26 cellular contexts compared by ENCODE assay signal in the genomic region with DNA sequence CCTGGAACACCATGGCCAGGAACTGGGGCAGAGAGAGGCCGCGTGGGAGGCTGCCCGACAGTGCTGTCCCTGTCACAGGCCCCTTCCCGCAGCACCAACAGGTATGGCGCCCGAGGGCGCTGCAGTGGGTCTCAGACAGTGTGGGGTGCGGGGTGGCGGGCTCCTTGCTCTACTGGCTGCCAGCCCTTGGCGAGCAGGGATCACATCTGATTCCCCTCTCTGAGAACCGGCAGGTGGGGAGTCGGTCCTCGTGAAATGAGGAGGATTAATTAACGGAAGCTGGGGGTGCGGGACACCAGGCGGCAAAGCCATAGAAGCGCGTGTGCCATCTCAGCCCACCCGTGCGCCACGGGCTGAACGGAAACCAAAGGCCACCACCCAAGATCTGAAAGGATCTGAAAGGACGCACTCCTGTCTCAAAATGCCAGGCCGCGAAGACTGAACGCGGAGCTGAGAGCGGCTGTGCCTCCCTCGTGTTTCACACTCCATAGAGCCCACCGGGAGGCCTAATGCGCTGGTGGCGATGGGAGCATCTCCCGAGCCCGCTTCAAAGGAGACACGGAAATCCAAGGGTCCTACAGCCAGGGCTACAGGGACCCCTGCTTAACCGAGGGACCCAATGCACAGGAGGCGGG. TPM values are rescaled to one million over a fixed set of nuclear protein-coding genes. Genes with fewer than 3 reads are reported as not detected.
"Had no signal": no experiment of that assay in that cellular context is flagged by ENCODE, and none has a peak within 500 bp of the region (broad histone marks: within the 10 kb centered on the region; RNA-seq: fewer than 3 reads in every experiment).

No MANE protein-coding gene starts in this region.

- H3K4me3 ChIP-seq: colonic mucosa, esophagus muscularis mucosa, gastroesophageal sphincter, heart right ventricle, left ventricle myocardium inferior, lower lobe of right lung, mucosa of descending colon had no signal

- H3K4me3 Mint-ChIP-seq: dendritic cell treated with granulocyte-macrophage colony-stimulating factor and Interleukin-4, amounts not matched to agents 40 ng/mL and 50 ng/mL, for 4 days; effector memory CD8-positive, alpha-beta T cell; endodermal cell; mesothelial cell of epicardium had no signal

- H3K27me3 ChIP-seq: colonic mucosa, esophagus muscularis mucosa, foreskin keratinocyte, gastroesophageal sphincter, heart right ventricle had no signal

- DNase-seq: colonic mucosa; cortex of kidney; effector CD8-positive, alpha-beta T cell; effector memory CD8-positive, alpha-beta T cell; endodermal cell; foreskin keratinocyte; head of caudate nucleus; heart right ventricle; hippocampal formation; kidney glomerular epithelial cell; left colon; left ventricle myocardium inferior; lower lobe of right lung; mesenchymal stem cell; mucosa of descending colon; naive B cell had no signal

- H3K9me3 ChIP-seq: colonic mucosa, esophagus muscularis mucosa, gastroesophageal sphincter, heart right ventricle, left ventricle myocardium inferior, lower lobe of right lung, mucosa of descending colon had no signal

- H3K9me3 Mint-ChIP-seq: dendritic cell treated with granulocyte-macrophage colony-stimulating factor and Interleukin-4, amounts not matched to agents 40 ng/mL and 50 ng/mL, for 4 days; effector memory CD8-positive, alpha-beta T cell; endodermal cell; mesothelial cell of epicardium; naive B cell had no signal

- H3K27ac Mint-ChIP-seq: dendritic cell treated with granulocyte-macrophage colony-stimulating factor and Interleukin-4, amounts not matched to agents 40 ng/mL and 50 ng/mL, for 4 days; effector memory CD8-positive, alpha-beta T cell; endodermal cell; mesothelial cell of epicardium had no signal

- H3K4me1 Mint-ChIP-seq: endodermal cell had no signal

- H3K27me3 Mint-ChIP-seq: dendritic cell treated with granulocyte-macrophage colony-stimulating factor and Interleukin-4, amounts not matched to agents 40 ng/mL and 50 ng/mL, for 4 days; effector memory CD8-positive, alpha-beta T cell; naive B cell had no signal

- H3K27ac ChIP-seq: colonic mucosa, esophagus muscularis mucosa, foreskin keratinocyte, gastroesophageal sphincter, heart right ventricle, left ventricle myocardium inferior, lower lobe of right lung had no signal

- H3K4me1 ChIP-seq: colonic mucosa, foreskin keratinocyte had no signal

- FAIRE-seq: endometrium, endothelial cell of umbilical vein, frontal cortex, islet of Langerhans, keratinocyte had no signal

- ATAC-seq: effector memory CD8-positive, alpha-beta T cell; foreskin keratinocyte; gastroesophageal sphincter; heart right ventricle; left colon; left lobe of liver; lower lobe of right lung; mucosa of descending colon had no signal

RNA-seq across cellular contexts. Expression of a gene that starts 58.6 kb away (rescaled TPM):
- total RNA-seq: endothelial cell of umbilical vein, frontal cortex had no signal
